ENCODE assay signal across 15 cellular contexts in the genomic region with DNA sequence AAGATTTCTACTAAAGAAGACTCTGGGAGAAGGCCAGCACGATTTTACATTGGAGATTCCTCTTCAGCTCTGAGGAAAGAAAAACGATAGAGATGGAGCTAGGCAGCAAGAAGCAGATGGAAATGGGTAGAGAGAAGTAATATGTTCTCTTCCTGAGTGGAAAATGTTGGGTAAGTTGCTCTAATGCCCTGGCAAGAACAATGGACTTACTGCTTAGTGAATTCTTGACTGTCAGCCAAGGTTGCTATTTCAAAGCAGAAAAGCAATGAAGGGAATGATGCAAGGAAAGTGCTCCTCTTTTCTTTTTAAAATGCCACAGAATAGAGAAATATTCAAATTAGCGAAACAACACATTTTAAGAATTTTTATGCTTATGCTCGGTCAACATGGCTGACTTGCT. TPM values are rescaled to one million over a fixed set of nuclear protein-coding genes. Genes with fewer than 3 reads are reported as not detected.
DNase-seq lines count a peak whose midpoint lies in the region; ATAC-seq and TF ChIP-seq lines count a peak whose summit lies in the region.
"Had no signal": no experiment of that assay in that cellular context is flagged by ENCODE, and none has a peak within 500 bp of the region (broad histone marks: within the 10 kb centered on the region; RNA-seq: fewer than 3 reads in every experiment).

No MANE protein-coding gene starts in this region.

- no peak overlapping the region for H3K9ac ChIP-seq in adipocyte (ENCODE audit: low read length)
- H3K9ac ChIP-seq in MM.1S (ENCODE audit: low read length), result no peak overlapping the region

- no peaks in the 10 kb centered on the region for H3F3A ChIP-seq in MM.1S (ENCODE audit: insufficient read depth, low read length)

- no peak overlapping the region for H3K27ac ChIP-seq in MM.1S (ENCODE audit: low read length)
- H3K27ac ChIP-seq: 22Rv1, dorsolateral prefrontal cortex, transverse colon had no signal

- H3K4me1 ChIP-seq in adipocyte (ENCODE audit: control insufficient read depth, insufficient read depth, low read length), result peaks cover 13% of the 10 kb centered on the region
- H3K4me1 ChIP-seq in MM.1S (ENCODE audit: low read length), result no peaks in the 10 kb centered on the region
- H3K4me1 ChIP-seq: transverse colon had no signal

- H2AFZ ChIP-seq in MM.1S (ENCODE audit: low read length), result no peak overlapping the region

- H4K20me1 ChIP-seq in MM.1S (ENCODE audit: insufficient read depth, low read length), result no peaks in the 10 kb centered on the region

- no peak overlapping the region for H3K4me3 ChIP-seq in adipocyte (ENCODE audit: low read length)
- no peak overlapping the region for H3K4me3 ChIP-seq in MM.1S (ENCODE audit: low read length)
- H3K4me3 ChIP-seq: dorsolateral prefrontal cortex, transverse colon had no signal

- H3K27me3 ChIP-seq in adipocyte (replicated peaks; ENCODE audit: control insufficient read depth, insufficient read depth, low read length) (no peaks in the 10 kb centered on the region), MM.1S (replicated peaks; ENCODE audit: insufficient read depth, low read length) (no peaks in the 10 kb centered on the region)
- H3K27me3 ChIP-seq: dorsolateral prefrontal cortex, transverse colon had no signal

- intact Hi-C loops in sciatic nerve (cut with DNase I), result no loop called here

- H3K4me2 ChIP-seq in MM.1S (ENCODE audit: low read depth, low read length), result no peak overlapping the region

- ATAC-seq in sciatic nerve (peak; percentile 30), HG03571 (IDR thresholded peaks at IDR 0.05; ENCODE audit: unreplicated experiment) (no peak)

- H3K79me2 ChIP-seq in MM.1S (ENCODE audit: low read length), result no peaks in the 10 kb centered on the region

- no peaks in the 10 kb centered on the region for H3K9me2 ChIP-seq in MM.1S (replicated peaks; ENCODE audit: insufficient read depth, low read length)

- TF ChIP-seq CTCF in MM.1S (IDR thresholded peaks at IDR 0.05; ENCODE audit: low read length), result no peak

- H3K36me3 ChIP-seq in adipocyte (ENCODE audit: control insufficient read depth, insufficient read depth, low read length, severe bottlenecking) (no peaks in the 10 kb centered on the region), MM.1S (replicated peaks; ENCODE audit: insufficient read depth, low read length) (no peaks in the 10 kb centered on the region)
- H3K36me3 ChIP-seq: transverse colon had no signal

- H3K9me3 ChIP-seq in adipocyte (ENCODE audit: control insufficient read depth, low read length) (no peaks in the 10 kb centered on the region), MM.1S (replicated peaks; ENCODE audit: insufficient read depth, low read length) (no peaks in the 10 kb centered on the region)
- H3K9me3 ChIP-seq: transverse colon had no signal

- peak; percentile 9 for DNase-seq in DMS79 (lab: John Stamatoyannopoulos, UW)
- no peak for DNase-seq in DMS79 treated with DMSO at 0.1 percent for 48 hours (lab: John Stamatoyannopoulos, UW)
- peak; percentile 91 for DNase-seq in adipocyte (ENCODE audit: low read depth)
- peak; percentile 84 for DNase-seq in fibroblast of the conjunctiva (ENCODE audit: low read depth)
- no peak for DNase-seq in sciatic nerve (ENCODE audit: low spot score)
- no peak for DNase-seq in MM.1S
- no peak for DNase-seq in activated CD4-positive, alpha-beta T cell treated with anti-CD3 and anti-CD28 coated beads, Interleukin-2, amount 50 U/mL, for 1 hour
- DNase-seq: activated naive CD4-positive, alpha-beta T cell treated with anti-CD3 and anti-CD28 coated beads, Interleukin-2, amount 50 U/mL, for 16 hours; dorsolateral prefrontal cortex; NCI-H2171; OCI-M1; T-helper 2 cell; transverse colon had no signal

RNA-seq across cellular contexts. Expression of gene CWF19L2, which starts 38.4 kb away (rescaled TPM):
- total RNA-seq in sciatic nerve, result 28.7 TPM

Comparison
In these comparisons a context has a peak if more than half of its experiments do, and no peak if none do; other contexts are left out.
1. DNase-seq: peak in DMS79 (single experiment), adipocyte (single experiment) and fibroblast of the conjunctiva (single experiment); none in DMS79 treated with DMSO at 0.1 percent for 48 hours (single experiment), sciatic nerve (single experiment), MM.1S (single experiment) and activated CD4-positive, alpha-beta T cell treated with anti-CD3 and anti-CD28 coated beads, Interleukin-2, amount 50 U/mL, for 1 hour (single experiment).